9 cellular contexts compared by ENCODE assay signal in genomic region chr15:70447927-70448698, GRCh38.
DNase-seq lines count a peak whose midpoint lies in the region; ATAC-seq and TF ChIP-seq lines count a peak whose summit lies in the region.
"Had no signal": no experiment of that assay in that cellular context is flagged by ENCODE, and none has a peak within 500 bp of the region (broad histone marks: within the 10 kb centered on the region; RNA-seq: fewer than 3 reads in every experiment).

No MANE protein-coding gene starts in this region.

- peak; percentile 33 for ATAC-seq in activated CD4-positive, alpha-beta T cell treated with anti-CD3 and anti-CD28 coated beads for 36 hours
- ATAC-seq in Right ventricle myocardium superior (ENCODE audit: poor library complexity), result peak; percentile 44
- no peak for ATAC-seq in HG03045 (IDR thresholded peaks at IDR 0.05; ENCODE audit: unreplicated experiment)

- H3K4me1 Mint-ChIP-seq in activated CD4-positive, alpha-beta T cell treated with anti-CD3 and anti-CD28 coated beads for 36 hours, result peaks cover 32% of the 10 kb centered on the region
- H3K4me1 Mint-ChIP-seq in type B pancreatic cell (ENCODE audit: unreplicated experiment), result no peaks in the 10 kb centered on the region

- H3K9me3 Mint-ChIP-seq in activated CD4-positive, alpha-beta T cell treated with anti-CD3 and anti-CD28 coated beads for 36 hours (ENCODE audit: low read depth), result no peaks in the 10 kb centered on the region
- H3K9me3 Mint-ChIP-seq in type B pancreatic cell, result no peaks in the 10 kb centered on the region

- H3K4me3 Mint-ChIP-seq in activated CD4-positive, alpha-beta T cell treated with anti-CD3 and anti-CD28 coated beads for 36 hours, result no peak overlapping the region
- no peak overlapping the region for H3K4me3 Mint-ChIP-seq in type B pancreatic cell

- no peaks in the 10 kb centered on the region for H3K36me3 Mint-ChIP-seq in activated CD4-positive, alpha-beta T cell treated with anti-CD3 and anti-CD28 coated beads for 36 hours (ENCODE audit: low read depth)
- H3K36me3 Mint-ChIP-seq in type B pancreatic cell, result no peaks in the 10 kb centered on the region

- CTCF ChIA-PET in activated CD4-positive, alpha-beta T cell treated with anti-CD3 and anti-CD28 coated beads for 36 hours (lab: Charles Lee), result interaction anchor here (0.7 to 1.0 kb wide), 2 partner anchors 12 kb away, joined by 3 to 4 read pairs; no protein-coding TSS in a partner anchor

- no peak overlapping the region for H3K4me3 ChIP-seq in NB4 (ENCODE audit: low read depth, low read length)
- H3K4me3 ChIP-seq: SK-N-MC had no signal

- POLR2A ChIA-PET in activated CD4-positive, alpha-beta T cell treated with anti-CD3 and anti-CD28 coated beads for 36 hours (lab: Charles Lee), result interaction anchor here (0.7 kb wide), 1 partner anchor 159 kb away, joined by 3 read pairs; no protein-coding TSS in a partner anchor

- TF ChIP-seq CTCF in NB4 (IDR thresholded peaks at IDR 0.05; ENCODE audit: low read depth, low read length) (no peak), type B pancreatic cell (conservative IDR thresholded peaks at IDR 0.05) (no peak), GM20000 (IDR thresholded peaks at IDR 0.05; ENCODE audit: extremely low read depth, missing control alignments) (no peak)

- no peak overlapping the region for H3K27ac Mint-ChIP-seq in activated CD4-positive, alpha-beta T cell treated with anti-CD3 and anti-CD28 coated beads for 36 hours
- H3K27ac Mint-ChIP-seq in type B pancreatic cell, result no peak overlapping the region

- intact Hi-C loops in activated CD4-positive, alpha-beta T cell treated with anti-CD3 and anti-CD28 coated beads for 36 hours (cut with DNase I, micrococcal nuclease), result no loop called here
- intact Hi-C loops in Right ventricle myocardium superior (cut with DNase I), result no loop called here

- H3K27me3 Mint-ChIP-seq in activated CD4-positive, alpha-beta T cell treated with anti-CD3 and anti-CD28 coated beads for 36 hours, result peaks cover 17% of the 10 kb centered on the region
- H3K27me3 Mint-ChIP-seq in type B pancreatic cell, result peaks cover 50% of the 10 kb centered on the region

- DNase-seq in NB4 (ENCODE audit: low read depth) (peak; percentile 93), Right ventricle myocardium superior (peak; percentile 66), NCI-H2107 treated with DMSO at 0.1 percent for 48 hours (lab: John Stamatoyannopoulos, UW; ENCODE audit: unreplicated experiment) (no peak), type B pancreatic cell (ENCODE audit: extremely low spot score, unreplicated experiment) (no peak), GM20000 (ENCODE audit: low spot score) (no peak)
- peak; percentile 60 for DNase-seq in activated CD4-positive, alpha-beta T cell treated with anti-CD3 and anti-CD28 coated beads for 36 hours
- DNase-seq in stimulated activated CD8-positive, alpha-beta memory T cell treated with anti-CD3 and anti-CD28 coated beads, Interleukin-4, amount 100 ng/mL, for 48 hours, result peak; percentile 59

- no peak for TF ChIP-seq POLR2A in NB4 (IDR thresholded peaks at IDR 0.05; ENCODE audit: extremely low read depth, insufficient read length)

Comparison
In these comparisons a context has a peak if more than half of its experiments do, and no peak if none do; other contexts are left out.
1. DNase-seq: peak in NB4 (single experiment), activated CD4-positive, alpha-beta T cell treated with anti-CD3 and anti-CD28 coated beads for 36 hours (single experiment), Right ventricle myocardium superior (single experiment) and stimulated activated CD8-positive, alpha-beta memory T cell treated with anti-CD3 and anti-CD28 coated beads, Interleukin-4, amount 100 ng/mL, for 48 hours (single experiment); none in NCI-H2107 treated with DMSO at 0.1 percent for 48 hours (single experiment), type B pancreatic cell (single experiment) and GM20000 (single experiment).